In the genomic region with DNA sequence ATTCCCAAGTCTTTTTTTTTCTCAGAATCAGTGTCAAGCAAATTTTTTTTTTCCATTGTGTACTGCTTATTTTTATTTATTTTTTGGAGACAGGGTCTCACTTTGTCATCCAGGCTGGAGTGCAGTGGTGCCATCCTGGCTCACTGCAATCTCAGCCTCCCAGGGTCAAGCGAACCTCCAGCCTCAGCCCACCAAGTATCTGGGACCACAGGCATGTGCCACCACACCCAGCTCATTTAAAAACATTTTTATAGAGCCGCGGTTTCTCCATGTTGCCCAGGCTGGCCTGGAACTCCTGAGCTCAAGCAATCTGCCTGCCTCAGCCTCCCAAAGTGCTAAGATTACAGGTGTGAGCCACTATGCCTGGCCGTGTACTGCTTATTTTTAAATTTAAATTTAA, we compare ENCODE assay signal across 37 cellular contexts.
"Had no signal": no experiment of that assay in that cellular context is flagged by ENCODE, and none has a peak within 500 bp of the region (broad histone marks: within the 10 kb centered on the region; RNA-seq: fewer than 3 reads in every experiment).

No MANE protein-coding gene starts in this region.

- H3K36me3 ChIP-seq: adrenal gland, ascending aorta, brain microvascular endothelial cell, breast epithelium, cardiac muscle cell had no signal

- DNase-seq: activated effector memory CD4-positive, alpha-beta T cell treated with anti-CD3 and anti-CD28 coated beads, Interleukin-2, amount 50 U/mL, for 16 hours; activated effector memory CD4-positive, alpha-beta T cell treated with Interleukin-2 at 50 U/mL for 16 hours; activated gamma-delta T cell; activated gamma-delta T cell treated with Interleukin-2 at 50 U/mL for 16 hours; activated naive CD4-positive, alpha-beta T cell; activated naive CD4-positive, alpha-beta T cell treated with anti-CD3 and anti-CD28 coated beads for 36 hours; activated naive CD4-positive, alpha-beta T cell treated with anti-CD3 and anti-CD28 coated beads, Interleukin-2, amount 10 ng/mL, durations not matched to agents 7 days and 5 days; activated naive CD4-positive, alpha-beta T cell treated with anti-CD3 and anti-CD28 coated beads, Interleukin-2, amount 50 U/mL, for 16 hours; activated naive CD4-positive, alpha-beta T cell treated with Interleukin-2 at 50 U/mL for 16 hours; activated naive CD8-positive, alpha-beta T cell treated with anti-CD3 and anti-CD28 coated beads for 36 hours; activated naive CD8-positive, alpha-beta T cell treated with anti-CD3 and anti-CD28 coated beads, Interleukin-2, amount 10 ng/mL, durations not matched to agents 7 days and 5 days; activated naive CD8-positive, alpha-beta T cell treated with anti-CD3 and anti-CD28 coated beads, Interleukin-2, amount 50 U/mL, for 24 hours; activated T-cell treated with anti-CD3 and anti-CD28 coated beads, Interleukin-2, amount 50 U/mL, for 1 hour; activated T-cell treated with anti-CD3 and anti-CD28 coated beads, Interleukin-2, amount 50 U/mL, for 24 hours; activated T-cell treated with anti-CD3 and anti-CD28 coated beads, Interleukin-2, amount 50 U/mL, for 4 hours; activated T-cell treated with anti-CD3 and anti-CD28 coated beads, Interleukin-2, amount 50 U/mL, for 48 hours; activated T-cell treated with anti-CD3 and anti-CD28 coated beads, Interleukin-2, amount 50 U/mL, for 72 hours; adrenal gland; amniotic stem cell; amygdala; anterior cingulate cortex; aorta; body of pancreas; brain microvascular endothelial cell; caudate nucleus; central memory CD4-positive, alpha-beta T cell; cerebellar nuclear complex had no signal

- H3K27ac Mint-ChIP-seq: activated naive CD4-positive, alpha-beta T cell treated with anti-CD3 and anti-CD28 coated beads for 36 hours; activated naive CD4-positive, alpha-beta T cell treated with anti-CD3 and anti-CD28 coated beads, Interleukin-2, amount 10 ng/mL, durations not matched to agents 7 days and 5 days; activated naive CD4-positive, alpha-beta T cell treated with anti-CD3 and anti-CD28 coated beads, Interleukin-2, amount 50 U/mL, for 24 hours; activated naive CD4-positive, alpha-beta T cell treated with anti-CD3 and anti-CD28 coated beads, Interleukin-2, amount 50 U/mL, for 72 hours; activated naive CD8-positive, alpha-beta T cell; activated naive CD8-positive, alpha-beta T cell treated with anti-CD3 and anti-CD28 coated beads for 36 hours; activated naive CD8-positive, alpha-beta T cell treated with anti-CD3 and anti-CD28 coated beads, Interleukin-2, amount 10 ng/mL, durations not matched to agents 7 days and 5 days; activated naive CD8-positive, alpha-beta T cell treated with anti-CD3 and anti-CD28 coated beads, Interleukin-2, amount 50 U/mL, for 24 hours; activated T-cell treated with anti-CD3 and anti-CD28 coated beads, Interleukin-2, amount 50 U/mL, for 24 hours; activated T-cell treated with anti-CD3 and anti-CD28 coated beads, Interleukin-2, amount 50 U/mL, for 72 hours; activated T-helper 1 cell treated with anti-CD3 and anti-CD28 coated beads, Interleukin-12 subunit alpha, Interleukin-12 subunit beta, Interleukin-2, Interleukin-4 antibody, amounts not matched to agents 30 ng/mL and 10 ng/mL and 1 ng/mL, durations not matched to agents 14 hours and 24 hours and 36 hours; activated T-helper 17 cell treated with anti-CD3 and anti-CD28 coated beads, Interleukin-2, amount 50 U/mL, for 72 hours; brain had no signal

- H3K4me1 Mint-ChIP-seq: activated naive CD4-positive, alpha-beta T cell treated with anti-CD3 and anti-CD28 coated beads, Interleukin-2, amount 10 ng/mL, durations not matched to agents 7 days and 5 days; activated naive CD4-positive, alpha-beta T cell treated with anti-CD3 and anti-CD28 coated beads, Interleukin-2, amount 50 U/mL, for 24 hours; activated naive CD8-positive, alpha-beta T cell treated with anti-CD3 and anti-CD28 coated beads, Interleukin-2, amount 10 ng/mL, durations not matched to agents 7 days and 5 days; activated naive CD8-positive, alpha-beta T cell treated with anti-CD3 and anti-CD28 coated beads, Interleukin-2, amount 50 U/mL, for 24 hours; activated T-helper 17 cell treated with anti-CD3 and anti-CD28 coated beads, Interleukin-2, amount 50 U/mL, for 72 hours; brain; central memory CD8-positive, alpha-beta T cell had no signal

- H3K4me3 ChIP-seq: adrenal gland, ascending aorta, body of pancreas, breast epithelium, cardiac muscle cell had no signal

- H3K36me3 Mint-ChIP-seq: activated naive CD4-positive, alpha-beta T cell treated with anti-CD3 and anti-CD28 coated beads, Interleukin-2, amount 10 ng/mL, durations not matched to agents 7 days and 5 days; activated naive CD4-positive, alpha-beta T cell treated with anti-CD3 and anti-CD28 coated beads, Interleukin-2, amount 50 U/mL, for 24 hours; activated naive CD4-positive, alpha-beta T cell treated with anti-CD3 and anti-CD28 coated beads, Interleukin-2, amount 50 U/mL, for 72 hours; activated naive CD8-positive, alpha-beta T cell; activated naive CD8-positive, alpha-beta T cell treated with anti-CD3 and anti-CD28 coated beads for 36 hours; activated naive CD8-positive, alpha-beta T cell treated with anti-CD3 and anti-CD28 coated beads, Interleukin-2, amount 10 ng/mL, durations not matched to agents 7 days and 5 days; brain had no signal

- H3K27me3 ChIP-seq: adrenal gland, ascending aorta, body of pancreas, breast epithelium, cardiac muscle cell had no signal

- H3K27ac ChIP-seq: adrenal gland, ascending aorta, body of pancreas, brain microvascular endothelial cell, breast epithelium, cardiac muscle cell had no signal

- H3K9me3 ChIP-seq: adrenal gland, ascending aorta, body of pancreas, breast epithelium had no signal

- H3K4me3 Mint-ChIP-seq: activated naive CD4-positive, alpha-beta T cell treated with anti-CD3 and anti-CD28 coated beads for 36 hours; activated naive CD4-positive, alpha-beta T cell treated with anti-CD3 and anti-CD28 coated beads, Interleukin-2, amount 10 ng/mL, durations not matched to agents 7 days and 5 days; activated naive CD4-positive, alpha-beta T cell treated with anti-CD3 and anti-CD28 coated beads, Interleukin-2, amount 50 U/mL, for 24 hours; activated naive CD8-positive, alpha-beta T cell; activated naive CD8-positive, alpha-beta T cell treated with anti-CD3 and anti-CD28 coated beads for 36 hours; activated naive CD8-positive, alpha-beta T cell treated with anti-CD3 and anti-CD28 coated beads, Interleukin-2, amount 10 ng/mL, durations not matched to agents 7 days and 5 days; activated naive CD8-positive, alpha-beta T cell treated with anti-CD3 and anti-CD28 coated beads, Interleukin-2, amount 50 U/mL, for 24 hours; activated T-cell treated with anti-CD3 and anti-CD28 coated beads, Interleukin-2, amount 50 U/mL, for 24 hours; activated T-cell treated with anti-CD3 and anti-CD28 coated beads, Interleukin-2, amount 50 U/mL, for 4 hours; activated T-cell treated with anti-CD3 and anti-CD28 coated beads, Interleukin-2, amount 50 U/mL, for 72 hours; activated T-helper 1 cell treated with anti-CD3 and anti-CD28 coated beads, Interleukin-12 subunit alpha, Interleukin-12 subunit beta, Interleukin-2, Interleukin-4 antibody, amounts not matched to agents 30 ng/mL and 10 ng/mL and 1 ng/mL, durations not matched to agents 14 hours and 24 hours and 36 hours; activated T-helper 17 cell treated with anti-CD3 and anti-CD28 coated beads, Interleukin-2, amount 50 U/mL, for 72 hours; brain; central memory CD8-positive, alpha-beta T cell had no signal

- ATAC-seq: activated naive CD4-positive, alpha-beta T cell treated with anti-CD3 and anti-CD28 coated beads, Interleukin-2, amount 50 U/mL, for 72 hours; activated naive CD8-positive, alpha-beta T cell treated with anti-CD3 and anti-CD28 coated beads, Interleukin-2, amount 50 U/mL, for 24 hours; activated T-cell treated with anti-CD3 and anti-CD28 coated beads, Interleukin-2, amount 50 U/mL, for 4 hours; activated T-cell treated with anti-CD3 and anti-CD28 coated beads, Interleukin-2, amount 50 U/mL, for 72 hours; activated T-helper 17 cell treated with anti-CD3 and anti-CD28 coated beads, Interleukin-2, amount 50 U/mL, for 72 hours; body of pancreas had no signal

- H3K4me1 ChIP-seq: adrenal gland, ascending aorta, body of pancreas, breast epithelium had no signal

- H3K9me3 Mint-ChIP-seq: activated naive CD4-positive, alpha-beta T cell treated with anti-CD3 and anti-CD28 coated beads for 36 hours; activated naive CD4-positive, alpha-beta T cell treated with anti-CD3 and anti-CD28 coated beads, Interleukin-2, amount 10 ng/mL, durations not matched to agents 7 days and 5 days; activated naive CD4-positive, alpha-beta T cell treated with anti-CD3 and anti-CD28 coated beads, Interleukin-2, amount 50 U/mL, for 24 hours; activated naive CD4-positive, alpha-beta T cell treated with anti-CD3 and anti-CD28 coated beads, Interleukin-2, amount 50 U/mL, for 72 hours; activated naive CD8-positive, alpha-beta T cell treated with anti-CD3 and anti-CD28 coated beads for 36 hours; activated naive CD8-positive, alpha-beta T cell treated with anti-CD3 and anti-CD28 coated beads, Interleukin-2, amount 10 ng/mL, durations not matched to agents 7 days and 5 days; activated naive CD8-positive, alpha-beta T cell treated with anti-CD3 and anti-CD28 coated beads, Interleukin-2, amount 50 U/mL, for 24 hours; activated T-cell treated with anti-CD3 and anti-CD28 coated beads, Interleukin-2, amount 50 U/mL, for 24 hours; activated T-cell treated with anti-CD3 and anti-CD28 coated beads, Interleukin-2, amount 50 U/mL, for 4 hours; activated T-cell treated with anti-CD3 and anti-CD28 coated beads, Interleukin-2, amount 50 U/mL, for 72 hours; activated T-helper 1 cell treated with anti-CD3 and anti-CD28 coated beads, Interleukin-12 subunit alpha, Interleukin-12 subunit beta, Interleukin-2, Interleukin-4 antibody, amounts not matched to agents 30 ng/mL and 10 ng/mL and 1 ng/mL, durations not matched to agents 14 hours and 24 hours and 36 hours; activated T-helper 17 cell treated with anti-CD3 and anti-CD28 coated beads, Interleukin-2, amount 50 U/mL, for 72 hours; central memory CD8-positive, alpha-beta T cell had no signal
